9 cellular contexts compared by ENCODE assay signal in the genomic region with DNA sequence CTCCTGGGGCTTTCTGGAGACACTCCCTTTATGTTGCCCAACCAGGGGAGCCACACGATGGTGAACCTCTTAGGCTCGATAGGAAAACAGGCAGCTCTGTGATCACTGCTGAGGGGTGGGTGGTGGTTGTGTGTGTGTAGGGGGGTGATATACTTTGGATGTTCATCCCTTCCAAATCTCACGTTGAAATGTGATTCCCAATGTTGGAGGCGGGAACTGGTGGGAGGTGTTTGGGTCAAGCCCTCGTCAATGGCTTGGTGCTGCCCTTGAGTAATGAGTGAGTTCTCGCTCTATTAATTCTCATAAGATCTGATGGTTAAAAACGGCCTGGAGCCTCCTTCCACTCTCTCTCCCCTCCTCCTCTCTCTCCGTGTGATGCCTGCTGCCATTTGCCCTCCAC.
"Had no signal": no experiment of that assay in that cellular context is flagged by ENCODE, and none has a peak within 500 bp of the region (broad histone marks: within the 10 kb centered on the region; RNA-seq: fewer than 3 reads in every experiment).

No MANE protein-coding gene starts in this region.

- H3K4me3 ChIP-seq: GM23248, HAP-1 had no signal

- H3K4me1 ChIP-seq: HAP-1 had no signal

- H3K4me1 Mint-ChIP-seq: IgD-negative memory B cell had no signal

- H3K4me3 Mint-ChIP-seq: IgD-negative memory B cell had no signal

- DNase-seq: GM23248, GOT3, H7, KBM-7 had no signal

- H3K36me3 Mint-ChIP-seq: IgD-negative memory B cell had no signal

- H3K36me3 ChIP-seq: HAP-1 had no signal

- H3K27ac Mint-ChIP-seq: IgD-negative memory B cell had no signal

- ATAC-seq: HCT116, HepG2 had no signal

- H3K27ac ChIP-seq: GM23248, HL-60 had no signal

- H3K9me3 ChIP-seq: HAP-1 had no signal
